Comparison of ENCODE assay signal across 14 cellular contexts in genomic region chr11:127919206-127920000, GRCh38.
DNase-seq lines count a peak whose midpoint lies in the region; ATAC-seq and TF ChIP-seq lines count a peak whose summit lies in the region.
"Had no signal": no experiment of that assay in that cellular context is flagged by ENCODE, and none has a peak within 500 bp of the region (broad histone marks: within the 10 kb centered on the region; RNA-seq: fewer than 3 reads in every experiment).

No MANE protein-coding gene starts in this region.

- no peak overlapping the region for H3K4me3 Mint-ChIP-seq in activated CD8-positive, alpha-beta T cell treated with anti-CD3 and anti-CD28 coated beads for 36 hours
- no peak overlapping the region for H3K4me3 Mint-ChIP-seq in activated CD8-positive, alpha-beta T cell treated with anti-CD3 and anti-CD28 coated beads, Interleukin-2, amount 10 ng/mL, durations not matched to agents 7 days and 5 days
- H3K4me3 Mint-ChIP-seq in osteocyte (ENCODE audit: unreplicated experiment) (no peak overlapping the region), T-cell (no peak overlapping the region)
- H3K4me3 Mint-ChIP-seq: activated T-helper 1 cell treated with anti-CD3 and anti-CD28 coated beads, Interleukin-12 subunit alpha, Interleukin-12 subunit beta, Interleukin-2, Interleukin-4 antibody, amounts not matched to agents 30 ng/mL and 10 ng/mL and 1 ng/mL, durations not matched to agents 14 hours and 24 hours and 36 hours; mesothelial cell of epicardium had no signal

- H3K27ac Mint-ChIP-seq in activated CD8-positive, alpha-beta T cell treated with anti-CD3 and anti-CD28 coated beads for 36 hours, result no peak overlapping the region
- no peak overlapping the region for H3K27ac Mint-ChIP-seq in activated CD8-positive, alpha-beta T cell treated with anti-CD3 and anti-CD28 coated beads, Interleukin-2, amount 10 ng/mL, durations not matched to agents 7 days and 5 days
- H3K27ac Mint-ChIP-seq in osteocyte (ENCODE audit: unreplicated experiment), result peak overlapping the region; percentile 61
- H3K27ac Mint-ChIP-seq in T-cell, result no peak overlapping the region
- H3K27ac Mint-ChIP-seq: activated T-helper 1 cell treated with anti-CD3 and anti-CD28 coated beads, Interleukin-12 subunit alpha, Interleukin-12 subunit beta, Interleukin-2, Interleukin-4 antibody, amounts not matched to agents 30 ng/mL and 10 ng/mL and 1 ng/mL, durations not matched to agents 14 hours and 24 hours and 36 hours; mesothelial cell of epicardium had no signal

- H3K4me1 Mint-ChIP-seq in activated CD8-positive, alpha-beta T cell treated with anti-CD3 and anti-CD28 coated beads for 36 hours (ENCODE audit: low read depth), result peaks cover 6% of the 10 kb centered on the region
- no peaks in the 10 kb centered on the region for H3K4me1 Mint-ChIP-seq in activated CD8-positive, alpha-beta T cell treated with anti-CD3 and anti-CD28 coated beads, Interleukin-2, amount 10 ng/mL, durations not matched to agents 7 days and 5 days (ENCODE audit: low read depth)
- H3K4me1 Mint-ChIP-seq in osteocyte (ENCODE audit: unreplicated experiment) (peaks cover 12% of the 10 kb centered on the region), T-cell (no peaks in the 10 kb centered on the region)

- POLR2A ChIA-PET in activated CD8-positive, alpha-beta T cell treated with anti-CD3 and anti-CD28 coated beads for 36 hours (lab: Charles Lee), result no interaction called here
- POLR2A ChIA-PET in activated CD8-positive, alpha-beta T cell treated with anti-CD3 and anti-CD28 coated beads, Interleukin-2, amount 10 ng/mL, durations not matched to agents 7 days and 5 days (lab: Charles Lee), result no interaction called here
- POLR2A ChIA-PET in T-cell (lab: Charles Lee), result interaction anchor here in 1 of 2 donors (0.6 to 0.7 kb wide), 2 partner anchors 28 to 29 kb away, joined by 3 to 4 read pairs; no protein-coding TSS in a partner anchor

- TF ChIP-seq CTCF in activated CD8-positive, alpha-beta T cell treated with anti-CD3 and anti-CD28 coated beads for 36 hours (IDR thresholded peaks at IDR 0.05), result no peak
- TF ChIP-seq CTCF in osteocyte (IDR thresholded peaks at IDR 0.05), result no peak

- no peaks in the 10 kb centered on the region for H3K36me3 ChIP-seq in MG63
- H3K36me3 ChIP-seq: BLaER1 treated with 17β-estradiol and CSF1 and Interleukin-3, amounts not matched to agents 10 nM and 100 nM had no signal

- intact Hi-C loops in activated CD8-positive, alpha-beta T cell treated with anti-CD3 and anti-CD28 coated beads for 36 hours (cut with micrococcal nuclease), result no loop called here

- peak; percentile 12 for DNase-seq in activated CD8-positive, alpha-beta T cell treated with anti-CD3 and anti-CD28 coated beads for 36 hours
- no peak for DNase-seq in activated CD8-positive, alpha-beta T cell treated with anti-CD3 and anti-CD28 coated beads, Interleukin-2, amount 10 ng/mL, durations not matched to agents 7 days and 5 days
- DNase-seq in MG63, result peak; percentile 6
- peak; percentile 4 for DNase-seq in dermis blood vessel endothelial cell
- no peak for DNase-seq in osteocyte (ENCODE audit: extremely low spot score, unreplicated experiment)
- DNase-seq in NCI-H748 (lab: John Stamatoyannopoulos, UW; ENCODE audit: unreplicated experiment), result no peak
- DNase-seq in T-cell, result no peak
- DNase-seq: cortex of kidney, NCI-H2081 had no signal

- H3K9me3 Mint-ChIP-seq in activated CD8-positive, alpha-beta T cell treated with anti-CD3 and anti-CD28 coated beads for 36 hours, result peaks cover 13% of the 10 kb centered on the region
- peaks cover 4% of the 10 kb centered on the region for H3K9me3 Mint-ChIP-seq in activated CD8-positive, alpha-beta T cell treated with anti-CD3 and anti-CD28 coated beads, Interleukin-2, amount 10 ng/mL, durations not matched to agents 7 days and 5 days (ENCODE audit: insufficient read depth)
- H3K9me3 Mint-ChIP-seq in osteocyte (ENCODE audit: unreplicated experiment) (peaks cover 26% of the 10 kb centered on the region), T-cell (peaks cover 7 to 13% (median 9%) of the 10 kb centered on the region in 3 donors)

- CTCF ChIA-PET in activated CD8-positive, alpha-beta T cell treated with anti-CD3 and anti-CD28 coated beads for 36 hours (lab: Charles Lee), result no interaction called here
- CTCF ChIA-PET in activated CD8-positive, alpha-beta T cell treated with anti-CD3 and anti-CD28 coated beads, Interleukin-2, amount 10 ng/mL, durations not matched to agents 7 days and 5 days (lab: Charles Lee), result interaction anchor here (0.9 kb wide), 1 partner anchor 76 kb away, joined by 4 read pairs; no protein-coding TSS in a partner anchor
- CTCF ChIA-PET in T-cell (lab: Charles Lee), result no interaction called here

- no peaks in the 10 kb centered on the region for H3K27me3 ChIP-seq in MG63
- H3K27me3 ChIP-seq: BLaER1 treated with 17β-estradiol and CSF1 and Interleukin-3, amounts not matched to agents 10 nM and 100 nM had no signal

- no peak overlapping the region for H3K4me3 ChIP-seq in MG63
- H3K4me3 ChIP-seq: BLaER1 treated with 17β-estradiol and CSF1 and Interleukin-3, amounts not matched to agents 10 nM and 100 nM had no signal

- no peaks in the 10 kb centered on the region for H3K36me3 Mint-ChIP-seq in activated CD8-positive, alpha-beta T cell treated with anti-CD3 and anti-CD28 coated beads for 36 hours (ENCODE audit: low read depth)
- no peaks in the 10 kb centered on the region for H3K36me3 Mint-ChIP-seq in activated CD8-positive, alpha-beta T cell treated with anti-CD3 and anti-CD28 coated beads, Interleukin-2, amount 10 ng/mL, durations not matched to agents 7 days and 5 days (ENCODE audit: low read depth)
- H3K36me3 Mint-ChIP-seq in osteocyte (ENCODE audit: unreplicated experiment), result peaks cover 4% of the 10 kb centered on the region
- H3K36me3 Mint-ChIP-seq in T-cell, result no peaks in the 10 kb centered on the region

- H3K9me3 ChIP-seq in MG63, result peaks cover 10% of the 10 kb centered on the region

- peaks cover 22% of the 10 kb centered on the region for H3K27me3 Mint-ChIP-seq in activated CD8-positive, alpha-beta T cell treated with anti-CD3 and anti-CD28 coated beads for 36 hours
- H3K27me3 Mint-ChIP-seq in activated CD8-positive, alpha-beta T cell treated with anti-CD3 and anti-CD28 coated beads, Interleukin-2, amount 10 ng/mL, durations not matched to agents 7 days and 5 days (ENCODE audit: low read depth), result no peaks in the 10 kb centered on the region
- H3K27me3 Mint-ChIP-seq in osteocyte (ENCODE audit: unreplicated experiment), result no peaks in the 10 kb centered on the region
- peaks cover 16 to 39% of the 10 kb centered on the region in 2 donors for H3K27me3 Mint-ChIP-seq in T-cell

- ATAC-seq in activated CD8-positive, alpha-beta T cell treated with anti-CD3 and anti-CD28 coated beads for 36 hours, result peak; percentile 55
- ATAC-seq in activated CD8-positive, alpha-beta T cell treated with anti-CD3 and anti-CD28 coated beads, Interleukin-2, amount 10 ng/mL, durations not matched to agents 7 days and 5 days, result no peak
- no peak for ATAC-seq in HG03342 (IDR thresholded peaks at IDR 0.05; ENCODE audit: unreplicated experiment)
- ATAC-seq in T-cell (replicated peaks in 1 of 4), result no peak
- ATAC-seq: HepG2 had no signal

Comparison
In these comparisons a context has a peak if more than half of its experiments do, and no peak if none do; other contexts are left out.
1. DNase-seq: peak in activated CD8-positive, alpha-beta T cell treated with anti-CD3 and anti-CD28 coated beads for 36 hours (single experiment), MG63 (single experiment) and dermis blood vessel endothelial cell (single experiment); none in activated CD8-positive, alpha-beta T cell treated with anti-CD3 and anti-CD28 coated beads, Interleukin-2, amount 10 ng/mL, durations not matched to agents 7 days and 5 days (single experiment), osteocyte (single experiment), NCI-H748 (single experiment) and T-cell (0 of 34).